Comparison of ENCODE assay signal across 1 cellular context in genomic region chr6:73516712-73517489, GRCh38.
A peak's percentile ranks its signal among the peaks of the same experiment; 100 is the strongest.
TF ChIP-seq lines count a peak whose summit lies in the region.

No MANE protein-coding gene starts in this region.

TF ChIP-seq in SK-N-SH treated with all-trans-retinoic acid at 6 μM for 48 hours, 23 proteins besides CTCF, POLR2A, EP300 and RAD21 (continued from another document):
- TF ChIP-seq ESRRG (CRISPR knock-in tag; IDR thresholded peaks at IDR 0.05) (0 out of 2 replicates have a peak, but pooled peaks have one; percentile 48), ZC3H10 (CRISPR knock-in tag; IDR thresholded peaks at IDR 0.05) (no peak), SNAI2 (CRISPR knock-in tag; IDR thresholded peaks at IDR 0.05) (no peak), ZFP30 (CRISPR knock-in tag; IDR thresholded peaks at IDR 0.05) (0 out of 2 replicates have a peak, but pooled peaks have one; percentile 7), ZNF565 (CRISPR knock-in tag; conservative IDR thresholded peaks at IDR 0.05; ENCODE audit: low read depth) (no peak)
TF ChIP-seq in SK-N-SH treated with all-trans-retinoic acid at 6 μM for 48 hours: peak in this region for 5.
